In the genomic region with DNA sequence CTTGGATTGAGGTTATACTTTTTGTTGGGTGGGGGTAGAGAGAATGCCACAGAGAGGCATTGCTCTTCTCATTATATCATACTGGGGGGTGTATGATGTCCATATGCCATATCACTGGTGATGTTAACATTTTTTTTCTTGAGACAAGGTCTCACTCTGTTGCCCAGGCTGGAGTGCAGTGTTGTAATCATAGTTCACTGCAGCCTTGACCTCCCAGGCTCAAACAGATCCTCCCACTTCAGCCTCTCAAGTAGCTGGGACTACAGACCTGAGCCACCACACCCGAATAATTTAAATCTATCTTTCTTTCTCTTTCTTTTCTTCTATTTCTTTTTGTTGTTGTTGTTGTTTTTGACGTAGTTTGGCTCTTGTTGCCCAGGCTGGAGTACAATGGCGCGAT, we compare ENCODE assay signal across 40 cellular contexts. TPM values are rescaled to one million over a fixed set of nuclear protein-coding genes. Genes with fewer than 3 reads are reported as not detected.
"Had no signal": no experiment of that assay in that cellular context is flagged by ENCODE, and none has a peak within 500 bp of the region (broad histone marks: within the 10 kb centered on the region; RNA-seq: fewer than 3 reads in every experiment).

No MANE protein-coding gene starts in this region.

- H3K27ac Mint-ChIP-seq: activated B cell treated with CpG ODN at 0.5 μM for 24 hours; activated CD4-positive, alpha-beta memory T cell treated with anti-CD3 and anti-CD28 coated beads for 36 hours; activated CD4-positive, alpha-beta T cell treated with anti-CD3 and anti-CD28 coated beads, Interleukin-2, amount 10 ng/mL, durations not matched to agents 24 days and 14 days; activated CD8-positive, alpha-beta T cell treated with anti-CD3 and anti-CD28 coated beads for 36 hours; activated naive CD4-positive, alpha-beta T cell treated with anti-CD3 and anti-CD28 coated beads for 36 hours; activated naive CD4-positive, alpha-beta T cell treated with anti-CD3 and anti-CD28 coated beads, Interleukin-2, amount 50 U/mL, for 72 hours; activated naive CD8-positive, alpha-beta T cell treated with anti-CD3 and anti-CD28 coated beads for 36 hours; activated T-cell treated with anti-CD3 and anti-CD28 coated beads, Interleukin-2, amount 50 U/mL, for 72 hours; activated T-helper 1 cell treated with anti-CD3 and anti-CD28 coated beads, Interleukin-12 subunit alpha, Interleukin-12 subunit beta, Interleukin-2, Interleukin-4 antibody, amounts not matched to agents 30 ng/mL and 10 ng/mL and 1 ng/mL, durations not matched to agents 14 hours and 24 hours and 36 hours; activated T-helper 17 cell treated with anti-CD3 and anti-CD28 coated beads, Interleukin-2, amount 50 U/mL, for 72 hours; T-helper 1 cell treated with Interleukin-12 subunit alpha and Interleukin-12 subunit beta and Interleukin-4 antibody, amounts not matched to agents 30 μg/mL and 1 μg/mL, for 36 hours; T-helper 2 cell treated with Interferon-gamma antibody and Interleukin-4, amounts not matched to agents 5 μg/mL and 100 μg/mL, for 36 hours had no signal

- H3K27me3 ChIP-seq: adrenal gland, body of pancreas, brain microvascular endothelial cell, breast epithelium had no signal

- H3K4me1 ChIP-seq: breast epithelium had no signal

- H3K4me3 ChIP-seq: adrenal gland, body of pancreas, breast epithelium had no signal

- H3K36me3 Mint-ChIP-seq: activated naive CD8-positive, alpha-beta T cell treated with anti-CD3 and anti-CD28 coated beads for 36 hours had no signal

- H3K9me3 Mint-ChIP-seq: activated B cell treated with CpG ODN at 0.5 μM for 24 hours; activated CD4-positive, alpha-beta memory T cell treated with anti-CD3 and anti-CD28 coated beads for 36 hours; activated CD8-positive, alpha-beta T cell treated with anti-CD3 and anti-CD28 coated beads for 36 hours; activated naive CD4-positive, alpha-beta T cell treated with anti-CD3 and anti-CD28 coated beads for 36 hours; activated naive CD4-positive, alpha-beta T cell treated with anti-CD3 and anti-CD28 coated beads, Interleukin-2, amount 50 U/mL, for 72 hours; activated naive CD8-positive, alpha-beta T cell treated with anti-CD3 and anti-CD28 coated beads for 36 hours; activated T-cell treated with anti-CD3 and anti-CD28 coated beads, Interleukin-2, amount 50 U/mL, for 4 hours; activated T-cell treated with anti-CD3 and anti-CD28 coated beads, Interleukin-2, amount 50 U/mL, for 72 hours; activated T-helper 1 cell treated with anti-CD3 and anti-CD28 coated beads, Interleukin-12 subunit alpha, Interleukin-12 subunit beta, Interleukin-2, Interleukin-4 antibody, amounts not matched to agents 30 ng/mL and 10 ng/mL and 1 ng/mL, durations not matched to agents 14 hours and 24 hours and 36 hours; activated T-helper 17 cell treated with anti-CD3 and anti-CD28 coated beads, Interleukin-2, amount 50 U/mL, for 72 hours; T-helper 1 cell treated with Interleukin-12 subunit alpha and Interleukin-12 subunit beta and Interleukin-4 antibody, amounts not matched to agents 30 μg/mL and 1 μg/mL, for 36 hours; T-helper 2 cell treated with Interferon-gamma antibody and Interleukin-4, amounts not matched to agents 5 μg/mL and 100 μg/mL, for 36 hours had no signal

- FAIRE-seq: astrocyte, TTC549 had no signal

- H3K36me3 ChIP-seq: adrenal gland, brain microvascular endothelial cell, breast epithelium had no signal

- H3K27ac ChIP-seq: adrenal gland, body of pancreas, brain microvascular endothelial cell, breast epithelium, VCaP had no signal

- DNase-seq: activated B cell treated with CpG ODN at 0.5 μM for 24 hours; activated CD4-positive, alpha-beta memory T cell treated with anti-CD3 and anti-CD28 coated beads for 36 hours; activated CD4-positive, alpha-beta T cell treated with anti-CD3 and anti-CD28 coated beads for 4 hours; activated CD4-positive, alpha-beta T cell treated with anti-CD3 and anti-CD28 coated beads, Interleukin-2, amount 10 ng/mL, durations not matched to agents 24 days and 14 days; activated CD4-positive, alpha-beta T cell treated with anti-CD3 and anti-CD28 coated beads, Interleukin-2, amount 50 U/mL, for 1 hour; activated CD4-positive, alpha-beta T cell treated with anti-CD3 and anti-CD28 coated beads, Interleukin-2, amount 50 U/mL, for 4 hours; activated CD4-positive, CD25-positive, alpha-beta regulatory T cell treated with anti-CD3 and anti-CD28 coated beads, Interleukin-2, amount 50 U/mL, for 72 hours; activated CD8-positive, alpha-beta memory T cell treated with anti-CD3 and anti-CD28 coated beads, Interleukin-2, amount 50 U/mL, for 4 hours; activated CD8-positive, alpha-beta T cell treated with anti-CD3 and anti-CD28 coated beads for 36 hours; activated effector memory CD4-positive, alpha-beta T cell treated with anti-CD3 and anti-CD28 coated beads, Interleukin-2, amount 50 U/mL, for 16 hours; activated gamma-delta T cell treated with Interleukin-2 at 50 U/mL for 16 hours; activated naive CD4-positive, alpha-beta T cell; activated naive CD4-positive, alpha-beta T cell treated with anti-CD3 and anti-CD28 coated beads for 36 hours; activated naive CD4-positive, alpha-beta T cell treated with anti-CD3 and anti-CD28 coated beads, Interleukin-2, amount 50 U/mL, for 16 hours; activated naive CD8-positive, alpha-beta T cell treated with anti-CD3 and anti-CD28 coated beads for 36 hours; activated T-cell treated with anti-CD3 and anti-CD28 coated beads for 4 hours; activated T-cell treated with anti-CD3 and anti-CD28 coated beads, Interleukin-2, amount 50 U/mL, for 1 hour; activated T-cell treated with anti-CD3 and anti-CD28 coated beads, Interleukin-2, amount 50 U/mL, for 4 hours; activated T-cell treated with anti-CD3 and anti-CD28 coated beads, Interleukin-2, amount 50 U/mL, for 72 hours; amniotic stem cell; aorta; body of pancreas; brain microvascular endothelial cell; central memory CD4-positive, alpha-beta T cell; T-helper 1 cell; T-helper 2 cell; T-helper 9 cell had no signal

- H3K4me3 Mint-ChIP-seq: activated B cell treated with CpG ODN at 0.5 μM for 24 hours; activated CD4-positive, alpha-beta memory T cell treated with anti-CD3 and anti-CD28 coated beads for 36 hours; activated CD4-positive, alpha-beta T cell treated with anti-CD3 and anti-CD28 coated beads, Interleukin-2, amount 10 ng/mL, durations not matched to agents 24 days and 14 days; activated CD8-positive, alpha-beta T cell treated with anti-CD3 and anti-CD28 coated beads for 36 hours; activated naive CD4-positive, alpha-beta T cell treated with anti-CD3 and anti-CD28 coated beads for 36 hours; activated naive CD8-positive, alpha-beta T cell treated with anti-CD3 and anti-CD28 coated beads for 36 hours; activated T-cell treated with anti-CD3 and anti-CD28 coated beads, Interleukin-2, amount 50 U/mL, for 4 hours; activated T-cell treated with anti-CD3 and anti-CD28 coated beads, Interleukin-2, amount 50 U/mL, for 72 hours; activated T-helper 1 cell treated with anti-CD3 and anti-CD28 coated beads, Interleukin-12 subunit alpha, Interleukin-12 subunit beta, Interleukin-2, Interleukin-4 antibody, amounts not matched to agents 30 ng/mL and 10 ng/mL and 1 ng/mL, durations not matched to agents 14 hours and 24 hours and 36 hours; activated T-helper 17 cell treated with anti-CD3 and anti-CD28 coated beads, Interleukin-2, amount 50 U/mL, for 72 hours; T-helper 1 cell treated with Interleukin-12 subunit alpha and Interleukin-12 subunit beta and Interleukin-4 antibody, amounts not matched to agents 30 μg/mL and 1 μg/mL, for 36 hours; T-helper 2 cell treated with Interferon-gamma antibody and Interleukin-4, amounts not matched to agents 5 μg/mL and 100 μg/mL, for 36 hours had no signal

- H3K9me3 ChIP-seq: adrenal gland, body of pancreas, breast epithelium had no signal

- ATAC-seq: activated CD8-positive, alpha-beta T cell treated with anti-CD3 and anti-CD28 coated beads for 36 hours; activated naive CD4-positive, alpha-beta T cell treated with anti-CD3 and anti-CD28 coated beads, Interleukin-2, amount 50 U/mL, for 72 hours; activated T-cell treated with anti-CD3 and anti-CD28 coated beads, Interleukin-2, amount 50 U/mL, for 4 hours; activated T-cell treated with anti-CD3 and anti-CD28 coated beads, Interleukin-2, amount 50 U/mL, for 72 hours; activated T-helper 17 cell treated with anti-CD3 and anti-CD28 coated beads, Interleukin-2, amount 50 U/mL, for 72 hours; body of pancreas had no signal

RNA-seq across cellular contexts. Expression of gene KCNA7, which starts 7.9 kb away (rescaled TPM):
- total RNA-seq: activated B cell treated with CpG ODN at 0.5 μM for 24 hours; activated CD4-positive, alpha-beta memory T cell treated with anti-CD3 and anti-CD28 coated beads for 36 hours; activated CD4-positive, alpha-beta T cell treated with anti-CD3 and anti-CD28 coated beads, Interleukin-2, amount 10 ng/mL, durations not matched to agents 24 days and 14 days; activated CD8-positive, alpha-beta memory T cell treated with anti-CD3 and anti-CD28 coated beads for 36 hours; activated CD8-positive, alpha-beta T cell treated with anti-CD3 and anti-CD28 coated beads for 36 hours; activated naive CD4-positive, alpha-beta T cell treated with anti-CD3 and anti-CD28 coated beads for 36 hours; activated naive CD4-positive, alpha-beta T cell treated with anti-CD3 and anti-CD28 coated beads, Interleukin-2, amount 50 U/mL, for 72 hours; activated naive CD8-positive, alpha-beta T cell treated with anti-CD3 and anti-CD28 coated beads for 36 hours; activated T-cell treated with anti-CD3 and anti-CD28 coated beads, Interleukin-2, amount 50 U/mL, for 4 hours; activated T-cell treated with anti-CD3 and anti-CD28 coated beads, Interleukin-2, amount 50 U/mL, for 72 hours; activated T-helper 1 cell treated with anti-CD3 and anti-CD28 coated beads, Interleukin-12 subunit alpha, Interleukin-12 subunit beta, Interleukin-2, Interleukin-4 antibody, amounts not matched to agents 30 ng/mL and 10 ng/mL and 1 ng/mL, durations not matched to agents 14 hours and 24 hours and 36 hours; activated T-helper 17 cell treated with anti-CD3 and anti-CD28 coated beads, Interleukin-2, amount 50 U/mL, for 72 hours; adrenal gland; aorta; body of pancreas; breast epithelium; cerebellum had no signal
- polyA plus RNA-seq: adrenal gland, aorta had no signal

RNA-seq across cellular contexts. Expression of gene NTF4, which starts 15.8 kb away (rescaled TPM):
- total RNA-seq: activated B cell treated with CpG ODN at 0.5 μM for 24 hours; activated CD4-positive, alpha-beta memory T cell treated with anti-CD3 and anti-CD28 coated beads for 36 hours; activated CD4-positive, alpha-beta T cell treated with anti-CD3 and anti-CD28 coated beads, Interleukin-2, amount 10 ng/mL, durations not matched to agents 24 days and 14 days; activated CD8-positive, alpha-beta memory T cell treated with anti-CD3 and anti-CD28 coated beads for 36 hours; activated CD8-positive, alpha-beta T cell treated with anti-CD3 and anti-CD28 coated beads for 36 hours; activated naive CD4-positive, alpha-beta T cell treated with anti-CD3 and anti-CD28 coated beads for 36 hours; activated naive CD4-positive, alpha-beta T cell treated with anti-CD3 and anti-CD28 coated beads, Interleukin-2, amount 50 U/mL, for 72 hours; activated naive CD8-positive, alpha-beta T cell treated with anti-CD3 and anti-CD28 coated beads for 36 hours; activated T-cell treated with anti-CD3 and anti-CD28 coated beads, Interleukin-2, amount 50 U/mL, for 4 hours; activated T-cell treated with anti-CD3 and anti-CD28 coated beads, Interleukin-2, amount 50 U/mL, for 72 hours; activated T-helper 1 cell treated with anti-CD3 and anti-CD28 coated beads, Interleukin-12 subunit alpha, Interleukin-12 subunit beta, Interleukin-2, Interleukin-4 antibody, amounts not matched to agents 30 ng/mL and 10 ng/mL and 1 ng/mL, durations not matched to agents 14 hours and 24 hours and 36 hours; activated T-helper 17 cell treated with anti-CD3 and anti-CD28 coated beads, Interleukin-2, amount 50 U/mL, for 72 hours; adrenal gland; aorta; body of pancreas; cardiac septum; cerebellum had no signal
- polyA plus RNA-seq: adrenal gland, aorta had no signal

RNA-seq across cellular contexts. Expression of gene CGB7, which starts 22.8 kb away (rescaled TPM):
- total RNA-seq: activated B cell treated with CpG ODN at 0.5 μM for 24 hours; activated CD4-positive, alpha-beta memory T cell treated with anti-CD3 and anti-CD28 coated beads for 36 hours; activated CD4-positive, alpha-beta T cell treated with anti-CD3 and anti-CD28 coated beads, Interleukin-2, amount 10 ng/mL, durations not matched to agents 24 days and 14 days; activated CD8-positive, alpha-beta memory T cell treated with anti-CD3 and anti-CD28 coated beads for 36 hours; activated CD8-positive, alpha-beta T cell treated with anti-CD3 and anti-CD28 coated beads for 36 hours; activated naive CD4-positive, alpha-beta T cell treated with anti-CD3 and anti-CD28 coated beads for 36 hours; activated naive CD4-positive, alpha-beta T cell treated with anti-CD3 and anti-CD28 coated beads, Interleukin-2, amount 50 U/mL, for 72 hours; activated naive CD8-positive, alpha-beta T cell treated with anti-CD3 and anti-CD28 coated beads for 36 hours; activated T-cell treated with anti-CD3 and anti-CD28 coated beads, Interleukin-2, amount 50 U/mL, for 4 hours; activated T-cell treated with anti-CD3 and anti-CD28 coated beads, Interleukin-2, amount 50 U/mL, for 72 hours; activated T-helper 1 cell treated with anti-CD3 and anti-CD28 coated beads, Interleukin-12 subunit alpha, Interleukin-12 subunit beta, Interleukin-2, Interleukin-4 antibody, amounts not matched to agents 30 ng/mL and 10 ng/mL and 1 ng/mL, durations not matched to agents 14 hours and 24 hours and 36 hours; aorta; body of pancreas; cardiac septum; cerebellum had no signal
- polyA plus RNA-seq: aorta had no signal

RNA-seq across cellular contexts. Expression of gene CGB8, which starts 31.5 kb away (rescaled TPM):
- total RNA-seq: activated B cell treated with CpG ODN at 0.5 μM for 24 hours; activated CD4-positive, alpha-beta memory T cell treated with anti-CD3 and anti-CD28 coated beads for 36 hours; activated CD4-positive, alpha-beta T cell treated with anti-CD3 and anti-CD28 coated beads, Interleukin-2, amount 10 ng/mL, durations not matched to agents 24 days and 14 days; activated CD8-positive, alpha-beta memory T cell treated with anti-CD3 and anti-CD28 coated beads for 36 hours; activated CD8-positive, alpha-beta T cell treated with anti-CD3 and anti-CD28 coated beads for 36 hours; activated naive CD4-positive, alpha-beta T cell treated with anti-CD3 and anti-CD28 coated beads for 36 hours; activated naive CD4-positive, alpha-beta T cell treated with anti-CD3 and anti-CD28 coated beads, Interleukin-2, amount 50 U/mL, for 72 hours; activated naive CD8-positive, alpha-beta T cell treated with anti-CD3 and anti-CD28 coated beads for 36 hours; activated T-cell treated with anti-CD3 and anti-CD28 coated beads, Interleukin-2, amount 50 U/mL, for 4 hours; activated T-cell treated with anti-CD3 and anti-CD28 coated beads, Interleukin-2, amount 50 U/mL, for 72 hours; activated T-helper 1 cell treated with anti-CD3 and anti-CD28 coated beads, Interleukin-12 subunit alpha, Interleukin-12 subunit beta, Interleukin-2, Interleukin-4 antibody, amounts not matched to agents 30 ng/mL and 10 ng/mL and 1 ng/mL, durations not matched to agents 14 hours and 24 hours and 36 hours; activated T-helper 17 cell treated with anti-CD3 and anti-CD28 coated beads, Interleukin-2, amount 50 U/mL, for 72 hours; adrenal gland; aorta; body of pancreas; breast epithelium; cardiac septum; cerebellum had no signal
- polyA plus RNA-seq: adrenal gland, aorta had no signal
